8 cellular contexts compared by ENCODE assay signal in the genomic region with DNA sequence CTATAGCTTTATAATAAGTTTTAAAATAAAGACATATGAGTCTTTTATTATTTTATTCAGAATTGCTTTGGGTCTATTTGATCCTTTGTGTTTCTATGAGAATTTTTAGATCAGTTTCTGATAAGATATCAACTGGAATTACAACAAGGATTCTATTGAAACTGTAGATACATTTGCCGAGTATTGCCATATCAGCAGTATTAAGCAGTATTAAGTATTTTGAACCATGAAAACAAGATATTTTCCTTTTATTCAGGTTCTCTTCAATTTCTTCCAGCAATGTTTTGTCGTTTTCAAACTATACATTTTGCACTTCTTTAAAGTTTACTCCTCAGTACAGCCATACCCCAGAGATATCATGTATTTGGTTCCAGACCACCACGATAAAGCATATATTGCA.
"Had no signal": no experiment of that assay in that cellular context is flagged by ENCODE, and none has a peak within 500 bp of the region (broad histone marks: within the 10 kb centered on the region; RNA-seq: fewer than 3 reads in every experiment).

No MANE protein-coding gene starts in this region.

- H2AFZ ChIP-seq: GM23338 had no signal

- ATAC-seq: GM23338 had no signal

- H3K4me3 Mint-ChIP-seq: GM23338, H9 had no signal

- H3K27ac Mint-ChIP-seq: GM23338, H9 had no signal

- H3K27ac ChIP-seq: KMS-11 had no signal

- H3K9ac ChIP-seq: KMS-11 had no signal

- H3K4me3 ChIP-seq: GM23338 had no signal

- H3K9me3 Mint-ChIP-seq: GM23338 had no signal

- FAIRE-seq: H1, H54, HTR-8/SVneo had no signal

- H3K4me1 Mint-ChIP-seq: GM23338, H9 had no signal

- DNase-seq: H9, HCEC 1CT, KBM-7 had no signal

- H3K4me2 ChIP-seq: GM23338, KMS-11 had no signal
